In the genomic region with DNA sequence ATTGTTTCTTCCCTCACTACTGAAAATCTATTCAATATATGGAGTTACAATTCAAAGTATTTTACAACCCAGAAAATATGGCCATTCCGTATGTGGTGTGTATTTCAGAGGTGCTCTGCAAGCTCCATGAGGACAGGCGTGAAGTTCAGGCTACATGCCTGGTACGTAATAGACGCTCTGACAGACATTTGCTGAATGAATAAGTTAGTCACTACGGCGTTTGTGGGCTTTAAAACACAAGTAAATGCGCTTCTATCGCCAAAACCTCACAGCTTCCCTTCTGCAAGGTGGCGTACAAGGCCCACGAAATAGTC, we compare ENCODE assay signal across 8 cellular contexts. TPM values are rescaled to one million over a fixed set of nuclear protein-coding genes. Genes with fewer than 3 reads are reported as not detected.
DNase-seq lines count a peak whose midpoint lies in the region; ATAC-seq and TF ChIP-seq lines count a peak whose summit lies in the region.

No MANE protein-coding gene starts in this region.

- H3K27ac ChIP-seq in ACC112 (ENCODE audit: low read depth, low read length), result peak overlapping the region; percentile 91; the same call in 1 of the 2 replicates

- peaks cover 31 to 45% (median 33%) of the 10 kb centered on the region in 3 donors for H3K4me1 Mint-ChIP-seq in naive B cell

- no peaks in the 10 kb centered on the region for H3K27me3 Mint-ChIP-seq in naive B cell

- peak overlapping the region; percentile 92 for H3K4me3 ChIP-seq in ACC112 (ENCODE audit: low read depth, low read length)
- peak overlapping the region; percentile 68 for H3K4me3 ChIP-seq in Jurkat, Clone E6-1 (ENCODE audit: low read length)
- H3K4me3 ChIP-seq in choroid plexus epithelial cell (ENCODE audit: low read depth, low read length), result peak overlapping the region; percentile 90

- peaks cover 42% of the 10 kb centered on the region for H3K79me2 ChIP-seq in ACC112 (ENCODE audit: control insufficient read depth, insufficient read depth, low read length, unreplicated experiment)

- TF ChIP-seq CTCF in choroid plexus epithelial cell (conservative IDR thresholded peaks at IDR 0.05; ENCODE audit: low read depth, low read length), result no peak

- DNase-seq in Jurkat, Clone E6-1 (ENCODE audit: low read depth, low spot score), result no peak
- DNase-seq in choroid plexus epithelial cell (ENCODE audit: low read depth) (no peak), naive B cell (no peak), NOMO-1 treated with dmso at 0.1 percent for 144 hours (lab: John Stamatoyannopoulos, UW; ENCODE audit: unreplicated experiment) (no peak), NCI-H1105 (lab: John Stamatoyannopoulos, UW) (no peak)
- DNase-seq in effector CD4-positive, alpha-beta T cell, result no peak

- no peak for ATAC-seq in naive B cell (ENCODE audit: low read depth in 2 of 2)
- no peak for ATAC-seq in HG03457 (IDR thresholded peaks at IDR 0.05; ENCODE audit: unreplicated experiment)

- peaks cover 7 to 9% of the 10 kb centered on the region in 2 donors for H3K36me3 Mint-ChIP-seq in naive B cell

- H3K27me3 ChIP-seq in ACC112 (ENCODE audit: insufficient read depth, low read length), result no peaks in the 10 kb centered on the region

- H3K9me3 Mint-ChIP-seq in naive B cell, result no peaks in the 10 kb centered on the region

- peak overlapping the region; percentile 93 to 98 (median 96) for H3K4me3 Mint-ChIP-seq in naive B cell

- H3K27ac Mint-ChIP-seq in naive B cell, result peak overlapping the region; percentile 74 to 99 (median 98)

- peak overlapping the region; percentile 1 for H2AFZ ChIP-seq in ACC112 (ENCODE audit: low read length, unreplicated experiment)

- peaks cover 44% of the 10 kb centered on the region for H3K4me1 ChIP-seq in ACC112 (ENCODE audit: control insufficient read depth, insufficient read depth, low read length, unreplicated experiment)

- peaks cover 15% of the 10 kb centered on the region for H3K36me3 ChIP-seq in ACC112 (ENCODE audit: insufficient read depth, low read length)

RNA-seq across cellular contexts. Expression of a gene that starts 0.7 kb away (rescaled TPM):
- 8.8 TPM for polyA plus RNA-seq in Jurkat, Clone E6-1 (2012; ENCODE audit: insufficient read depth, insufficient read length)
- polyA plus RNA-seq in naive B cell (ENCODE audit: low read depth in 6 of 6), result 10 to 100 TPM in 5 of 6 donors, 1 to 10 TPM in 1; 9.9 to 19.5 (median 16.0) TPM
